8 cellular contexts compared by ENCODE assay signal in the genomic region with DNA sequence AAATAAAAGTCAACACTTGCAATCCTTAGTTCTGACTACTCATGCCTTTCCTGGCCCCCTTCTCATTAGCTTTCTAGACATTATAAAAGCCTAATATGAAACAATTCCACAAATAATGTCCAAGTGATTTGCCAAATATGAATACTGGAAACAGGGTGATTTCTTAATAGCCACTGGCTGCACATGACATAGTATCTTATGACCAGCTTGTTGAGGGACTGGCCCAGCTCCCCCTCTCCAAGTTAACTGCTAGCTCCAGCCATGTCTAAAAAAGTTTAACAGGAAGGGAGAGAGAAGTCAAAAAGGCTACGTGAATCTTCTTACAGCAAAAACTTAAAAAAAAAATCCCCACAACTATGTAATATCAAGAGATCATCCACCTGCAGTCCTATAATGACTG. TPM values are rescaled to one million over a fixed set of nuclear protein-coding genes. Genes with fewer than 3 reads are reported as not detected.
A peak's percentile ranks its signal among the peaks of the same experiment; 100 is the strongest.
DNase-seq lines count a peak whose midpoint lies in the region; ATAC-seq, FAIRE-seq and TF ChIP-seq lines count a peak whose summit lies in the region.

No MANE protein-coding gene starts in this region.

- peak overlapping the region; percentile 89 for H3K4me3 ChIP-seq in left ventricle myocardium inferior
- peak overlapping the region in 1 of 2 donors; percentile 100 for H3K4me3 ChIP-seq in small intestine (ENCODE audit: low read depth in 1 of 2, low read length in 2 of 2)

- H3K27ac ChIP-seq in left ventricle myocardium inferior (replicated peaks) = peak overlapping the region; percentile 95
- no peak overlapping the region for H3K27ac ChIP-seq in small intestine (ENCODE audit: low read depth in 1 of 2, low read length in 1 of 2)
- H3K27ac ChIP-seq in caudate nucleus (ENCODE audit: low read depth, low read length) = no peak overlapping the region

- H3K27me3 Mint-ChIP-seq in activated CD4-positive, alpha-beta memory T cell treated with anti-CD3 and anti-CD28 coated beads for 36 hours = no peaks in the 10 kb centered on the region

- CTCF ChIA-PET in activated CD4-positive, alpha-beta memory T cell treated with anti-CD3 and anti-CD28 coated beads for 36 hours (lab: Charles Lee) = interaction anchor here (1.7 kb wide), 1 partner anchor 159 kb away, joined by 5 read pairs; no protein-coding TSS in a partner anchor

- H3K4me1 ChIP-seq in left ventricle myocardium inferior = peaks cover 55% of the 10 kb centered on the region
- H3K4me1 ChIP-seq in small intestine (ENCODE audit: control insufficient read depth in 2 of 2, insufficient read depth in 1 of 2, low read depth in 1 of 2, low read length in 1 of 2) = peaks cover 0 to 12% of the 10 kb centered on the region in 2 donors

- H3K27ac Mint-ChIP-seq in activated CD4-positive, alpha-beta memory T cell treated with anti-CD3 and anti-CD28 coated beads for 36 hours = peak overlapping the region; percentile 33

- 0 to 11% (median 0%) methylated on average over 1 of the region's 1 CpG for WGBS in small intestine, 3 donors

- H3K36me3 Mint-ChIP-seq in activated CD4-positive, alpha-beta memory T cell treated with anti-CD3 and anti-CD28 coated beads for 36 hours = peaks cover 9% of the 10 kb centered on the region

- H3K9me3 Mint-ChIP-seq in activated CD4-positive, alpha-beta memory T cell treated with anti-CD3 and anti-CD28 coated beads for 36 hours = no peaks in the 10 kb centered on the region

- peak overlapping the region; percentile 98 for H3K4me3 Mint-ChIP-seq in activated CD4-positive, alpha-beta memory T cell treated with anti-CD3 and anti-CD28 coated beads for 36 hours

- H3K27me3 ChIP-seq in left ventricle myocardium inferior (ENCODE audit: low read depth) (no peaks in the 10 kb centered on the region), small intestine (ENCODE audit: control insufficient read depth in 2 of 2, insufficient read depth in 2 of 2, low read length in 2 of 2) (no peaks in the 10 kb centered on the region)

- H3K4me1 Mint-ChIP-seq in activated CD4-positive, alpha-beta memory T cell treated with anti-CD3 and anti-CD28 coated beads for 36 hours (ENCODE audit: low read depth) = peaks cover 53% of the 10 kb centered on the region

- no peak for DNase-seq in left ventricle myocardium inferior
- DNase-seq in left cardiac atrium = no peak
- DNase-seq in activated CD4-positive, alpha-beta memory T cell treated with anti-CD3 and anti-CD28 coated beads for 36 hours = no peak
- peak; percentile 45 for DNase-seq in hepatic stellate cell (ENCODE audit: low spot score)
- DNase-seq in small intestine = peak; percentile 9
- DNase-seq in caudate nucleus (lab: John Stamatoyannopoulos, UW) = no peak

- ATAC-seq in left cardiac atrium = no peak
- ATAC-seq in GM19035 (IDR thresholded peaks at IDR 0.05; ENCODE audit: unreplicated experiment) = no peak
- ATAC-seq in GM21619 (IDR thresholded peaks at IDR 0.05; ENCODE audit: unreplicated experiment) = no peak

- H3K9me3 ChIP-seq in left ventricle myocardium inferior (replicated peaks) (no peaks in the 10 kb centered on the region), small intestine (ENCODE audit: control insufficient read depth, low read depth) (no peaks in the 10 kb centered on the region)

- POLR2A ChIA-PET in activated CD4-positive, alpha-beta memory T cell treated with anti-CD3 and anti-CD28 coated beads for 36 hours (lab: Charles Lee) = interaction anchor here (0.7 to 2.1 kb wide), 3 partner anchors 57 to 207 kb away, joined by 3 to 11 read pairs (median 3); no protein-coding TSS in a partner anchor

- no peak for FAIRE-seq in small intestine (lab: Jason Lieb, UNC)

- intact Hi-C loops in left ventricle myocardium inferior (cut with micrococcal nuclease) (loop anchor here (5.0 kb wide), 1 partner anchor 47 kb away; no protein-coding TSS in a partner anchor), left cardiac atrium (cut with DNase I) (loop anchor here in 1 of 2 donors (5.0 kb wide), 2 partner anchors 57 to 173 kb away; a partner anchor contains a TSS)
- intact Hi-C loops in activated CD4-positive, alpha-beta memory T cell treated with anti-CD3 and anti-CD28 coated beads for 36 hours (cut with micrococcal nuclease) = loop anchor here (2.0 to 5.0 kb wide), 6 partner anchors 15 to 743 kb away; a partner anchor contains a TSS

- H3K36me3 ChIP-seq in left ventricle myocardium inferior (no peaks in the 10 kb centered on the region), small intestine (ENCODE audit: control insufficient read depth in 2 of 2, insufficient read depth in 2 of 2, low read length in 2 of 2) (no peaks in the 10 kb centered on the region)

- TF ChIP-seq CTCF in left ventricle myocardium inferior (IDR thresholded peaks at IDR 0.05; ENCODE audit: borderline replicate concordance) = no peak

RNA-seq across cellular contexts. Expression of a gene that starts 1.5 kb away (rescaled TPM):
- 28.8 TPM for total RNA-seq in left ventricle myocardium inferior
- 10 to 100 TPM; 21.6 to 32.9 TPM for total RNA-seq in left cardiac atrium
- 10 to 100 TPM; 32.3 to 34.4 TPM for total RNA-seq in activated CD4-positive, alpha-beta memory T cell treated with anti-CD3 and anti-CD28 coated beads for 36 hours
- 10 to 100 TPM; 15.1 to 24.4 (median 20.0) TPM for polyA plus RNA-seq in small intestine

RNA-seq across cellular contexts. Expression of a gene that starts 1.7 kb away (rescaled TPM):
- total RNA-seq in left ventricle myocardium inferior = 21.1 TPM
- total RNA-seq in left cardiac atrium = 10 to 100 TPM; 20.6 to 23.1 TPM
- 10 to 100 TPM; 33.9 to 36.5 TPM for total RNA-seq in activated CD4-positive, alpha-beta memory T cell treated with anti-CD3 and anti-CD28 coated beads for 36 hours
- polyA plus RNA-seq in small intestine = 1 to 10 TPM; 3.2 to 5.4 (median 3.8) TPM

Comparison
In these comparisons a context has a peak if more than half of its experiments do, and no peak if none do; other contexts are left out.
1. DNase-seq: peak in hepatic stellate cell (single experiment) and small intestine (single experiment); none in left ventricle myocardium inferior (single experiment), left cardiac atrium (single experiment), activated CD4-positive, alpha-beta memory T cell treated with anti-CD3 and anti-CD28 coated beads for 36 hours (single experiment) and caudate nucleus (0 of 61).